7 cellular contexts compared by ENCODE assay signal in the genomic region with DNA sequence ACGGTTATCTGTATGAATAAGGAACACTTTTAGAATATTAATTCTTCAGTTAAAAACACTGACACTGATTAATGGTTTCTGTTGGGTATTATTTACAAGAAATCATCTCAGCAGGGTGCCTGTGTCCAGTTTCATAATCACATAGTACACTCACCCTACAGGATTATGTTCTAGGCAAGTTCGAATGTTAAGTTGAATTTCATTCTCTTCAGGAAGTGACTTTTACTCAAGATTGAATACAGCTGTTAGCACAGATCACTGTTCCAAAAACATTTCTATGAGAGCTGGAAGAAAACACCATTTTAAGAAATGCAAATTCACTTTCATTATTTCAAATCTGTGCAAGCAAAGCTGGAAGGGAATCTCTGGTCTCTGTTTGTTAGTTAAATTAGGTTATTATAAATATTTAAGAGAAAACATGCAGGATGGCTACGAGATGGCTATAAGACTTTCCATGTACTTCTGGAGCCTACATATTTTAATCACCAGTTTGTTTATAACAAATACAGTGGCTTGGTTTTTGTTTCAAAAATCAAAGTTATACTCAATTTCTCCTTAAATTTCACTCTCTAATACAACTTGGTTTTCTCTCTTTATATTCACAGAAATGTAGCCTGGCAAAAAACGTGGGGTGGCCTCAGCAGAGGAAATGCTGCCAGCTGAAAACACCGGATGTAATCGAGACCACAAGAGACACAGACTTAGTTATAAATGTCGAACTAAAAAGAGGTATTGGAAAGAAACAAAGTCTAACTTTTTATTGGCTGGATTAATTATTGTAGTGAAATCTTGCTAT.
DNase-seq lines count a peak whose midpoint lies in the region; ATAC-seq, FAIRE-seq and TF ChIP-seq lines count a peak whose summit lies in the region.

No MANE protein-coding gene starts in this region.

- H3K4me1 ChIP-seq in osteoblast (ENCODE audit: insufficient read depth, low read length) (peaks cover 36% of the 10 kb centered on the region), Caco-2 (peaks cover 6% of the 10 kb centered on the region), neural progenitor cell (peaks cover 24% of the 10 kb centered on the region)

- H3K36me3 ChIP-seq in osteoblast (ENCODE audit: insufficient read depth, low read length) (peaks cover 11% of the 10 kb centered on the region), Caco-2 (ENCODE audit: control insufficient read depth, insufficient read depth, low read length) (peaks cover 2% of the 10 kb centered on the region; the same call in 1 of the 2 replicates), neural progenitor cell (no peaks in the 10 kb centered on the region)

- POLR2A ChIA-PET in Caco-2 (lab: Charles Lee) = no interaction called here

- no peaks in the 10 kb centered on the region for H3K27me3 Mint-ChIP-seq in T-helper 2 cell treated with Interferon-gamma antibody and Interleukin-4, amounts not matched to agents 5 μg/mL and 100 μg/mL, for 36 hours (ENCODE audit: low read depth)
- no peaks in the 10 kb centered on the region for H3K27me3 Mint-ChIP-seq in Caco-2 (ENCODE audit: insufficient read depth, unreplicated experiment)
- H3K27me3 Mint-ChIP-seq in neural progenitor cell (ENCODE audit: insufficient read depth, low read depth) = no peaks in the 10 kb centered on the region

- FAIRE-seq in colon (lab: Jason Lieb, UNC) = peak; percentile 71

- H4K20me1 ChIP-seq in osteoblast (ENCODE audit: insufficient read depth, low read length) = no peaks in the 10 kb centered on the region
- H4K20me1 ChIP-seq in neural progenitor cell (ENCODE audit: low read depth) = no peaks in the 10 kb centered on the region

- H3K4me3 ChIP-seq in osteoblast (ENCODE audit: insufficient read depth, low read length) (peak overlapping the region; percentile 48), Caco-2 (ENCODE audit: low read depth, low read length) (no peak overlapping the region), neural progenitor cell (no peak overlapping the region)

- no peak overlapping the region for H3K9ac ChIP-seq in neural progenitor cell

- no peaks in the 10 kb centered on the region for H3K27me3 ChIP-seq in osteoblast (ENCODE audit: insufficient read depth, low read length)
- H3K27me3 ChIP-seq in Caco-2 (replicated peaks; ENCODE audit: control insufficient read depth, insufficient read depth, low read length) = no peaks in the 10 kb centered on the region
- H3K27me3 ChIP-seq in neural progenitor cell = no peaks in the 10 kb centered on the region

- peaks cover 52% of the 10 kb centered on the region for H3K4me1 Mint-ChIP-seq in T-helper 2 cell treated with Interferon-gamma antibody and Interleukin-4, amounts not matched to agents 5 μg/mL and 100 μg/mL, for 36 hours (ENCODE audit: low read depth)
- H3K4me1 Mint-ChIP-seq in Caco-2 (ENCODE audit: low read depth, unreplicated experiment) (peaks cover 10% of the 10 kb centered on the region), neural progenitor cell (peaks cover 10% of the 10 kb centered on the region)

- peaks cover 7% of the 10 kb centered on the region for H3F3A ChIP-seq in neural progenitor cell (ENCODE audit: low read depth)

- CTCF ChIA-PET in Caco-2 (lab: Charles Lee) = no interaction called here

- peaks cover 39% of the 10 kb centered on the region for H3K79me2 ChIP-seq in osteoblast (ENCODE audit: insufficient read depth, low read length)
- no peaks in the 10 kb centered on the region for H3K79me2 ChIP-seq in neural progenitor cell (ENCODE audit: low read depth)

- H3K9me3 ChIP-seq in osteoblast (ENCODE audit: low read depth, low read length) (no peaks in the 10 kb centered on the region), Caco-2 (no peaks in the 10 kb centered on the region), neural progenitor cell (ENCODE audit: low read depth) (no peaks in the 10 kb centered on the region)

- no peak for DNase-seq in T-helper 2 cell treated with Interferon-gamma antibody and Interleukin-4, amounts not matched to agents 5 μg/mL and 100 μg/mL, for 36 hours (ENCODE audit: low spot score)
- DNase-seq in osteoblast (ENCODE audit: insufficient read length, low spot score, missing footprints) (no peak), Caco-2 (no peak), neural progenitor cell (ENCODE audit: low spot score) (no peak)

- H3K4me2 ChIP-seq in osteoblast (ENCODE audit: insufficient read depth, low read length) = peak overlapping the region; percentile 82
- no peak overlapping the region for H3K4me2 ChIP-seq in neural progenitor cell

- ATAC-seq in GM19324 (IDR thresholded peaks at IDR 0.05; ENCODE audit: low FRiP score, unreplicated experiment) (peak; percentile 50), HG03139 (IDR thresholded peaks at IDR 0.05; ENCODE audit: unreplicated experiment) (peak; percentile 70)

- H3K27ac ChIP-seq in osteoblast (ENCODE audit: low read depth, low read length) = peak overlapping the region; percentile 88
- H3K27ac ChIP-seq in neural progenitor cell = no peak overlapping the region

- TF ChIP-seq CTCF in osteoblast (IDR thresholded peaks at IDR 0.05; ENCODE audit: extremely low read depth, low read depth, low read length) (no peak), Caco-2 (IDR thresholded peaks at IDR 0.05; ENCODE audit: insufficient read depth in 1 of 2, low read depth in 1 of 2, low read length in 1 of 2, severe bottlenecking in 1 of 2, unreplicated experiment in 1 of 2) (no peak), neural progenitor cell (IDR thresholded peaks at IDR 0.05) (no peak)

- peaks cover 16% of the 10 kb centered on the region for H3K9me3 Mint-ChIP-seq in T-helper 2 cell treated with Interferon-gamma antibody and Interleukin-4, amounts not matched to agents 5 μg/mL and 100 μg/mL, for 36 hours
- peaks cover 10% of the 10 kb centered on the region for H3K9me3 Mint-ChIP-seq in Caco-2 (ENCODE audit: unreplicated experiment)
- peaks cover 2% of the 10 kb centered on the region for H3K9me3 Mint-ChIP-seq in neural progenitor cell

- H3K27ac Mint-ChIP-seq in T-helper 2 cell treated with Interferon-gamma antibody and Interleukin-4, amounts not matched to agents 5 μg/mL and 100 μg/mL, for 36 hours = peak overlapping the region; percentile 75
- no peak overlapping the region for H3K27ac Mint-ChIP-seq in Caco-2 (ENCODE audit: unreplicated experiment)
- H3K27ac Mint-ChIP-seq in neural progenitor cell = no peak overlapping the region

- BruUV-seq in Caco-2 (replicated peaks; lab: Mats Ljungman, UMichigan) = no TSS peak

- intact Hi-C loops in Caco-2 (cut with micrococcal nuclease; ENCODE audit: unreplicated experiment) = loop anchor here (2.0 to 5.0 kb wide), 2 partner anchors 65 to 489 kb away; a partner anchor contains a TSS

- H2AFZ ChIP-seq in osteoblast (ENCODE audit: low read length) (no peak overlapping the region), neural progenitor cell (replicated peaks) (no peak overlapping the region)

- peak overlapping the region; percentile 81 for H3K4me3 Mint-ChIP-seq in T-helper 2 cell treated with Interferon-gamma antibody and Interleukin-4, amounts not matched to agents 5 μg/mL and 100 μg/mL, for 36 hours
- H3K4me3 Mint-ChIP-seq in Caco-2 (ENCODE audit: unreplicated experiment) = no peak overlapping the region
- no peak overlapping the region for H3K4me3 Mint-ChIP-seq in neural progenitor cell

- peaks cover 35% of the 10 kb centered on the region for H3K36me3 Mint-ChIP-seq in T-helper 2 cell treated with Interferon-gamma antibody and Interleukin-4, amounts not matched to agents 5 μg/mL and 100 μg/mL, for 36 hours (ENCODE audit: low read depth)
- no peaks in the 10 kb centered on the region for H3K36me3 Mint-ChIP-seq in Caco-2 (ENCODE audit: insufficient read depth, unreplicated experiment)
- H3K36me3 Mint-ChIP-seq in neural progenitor cell = peaks cover 16% of the 10 kb centered on the region
